2 cellular contexts compared by ENCODE assay signal in the genomic region with DNA sequence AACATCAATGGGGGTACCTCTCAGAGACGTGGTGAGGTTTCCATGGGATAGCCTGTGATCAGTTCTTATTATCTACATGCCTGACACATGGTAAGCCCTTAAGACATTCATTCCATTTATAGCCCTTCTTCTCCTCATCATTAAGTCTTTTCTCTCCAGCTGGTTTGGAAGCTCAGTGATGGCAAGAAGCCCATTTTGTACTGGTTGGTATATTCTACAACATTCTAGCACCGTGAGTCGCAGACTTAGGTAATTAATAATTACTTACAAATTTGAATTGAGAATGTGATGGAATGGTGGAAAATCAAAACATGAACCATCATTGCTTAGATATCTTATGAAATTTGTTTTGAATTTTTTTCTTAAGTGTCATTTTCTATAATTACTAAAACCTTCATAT.
TF ChIP-seq lines count a peak whose summit lies in the region.

No MANE protein-coding gene starts in this region.

TF ChIP-seq in A549, 52 proteins besides CTCF, POLR2A, EP300 and RAD21:
- TF ChIP-seq SMC3 (IDR thresholded peaks at IDR 0.05) = no peak
- TF ChIP-seq FOSB (CRISPR knock-in tag; IDR thresholded peaks at IDR 0.05) = no peak
- TF ChIP-seq ZC3H11A (IDR thresholded peaks at IDR 0.05) = no peak
- no peak for TF ChIP-seq RNF2 (IDR thresholded peaks at IDR 0.05; ENCODE audit: borderline replicate concordance, low read depth)
- TF ChIP-seq NR3C1 (IDR thresholded peaks at IDR 0.05) = no peak
- TF ChIP-seq PHF8 (IDR thresholded peaks at IDR 0.05; ENCODE audit: borderline replicate concordance, low read depth) = no peak
- no peak for TF ChIP-seq MAZ (IDR thresholded peaks at IDR 0.05; ENCODE audit: borderline replicate concordance, low read depth, low read length)
- no peak for TF ChIP-seq KDM1A (IDR thresholded peaks at IDR 0.05; ENCODE audit: low read depth)
- TF ChIP-seq FOSL2 (IDR thresholded peaks at IDR 0.05) = no peak
- no peak for TF ChIP-seq FOSL2 (CRISPR knock-in tag; IDR thresholded peaks at IDR 0.05)
- TF ChIP-seq JUN (IDR thresholded peaks at IDR 0.05) = no peak
- TF ChIP-seq, protein P1, sequence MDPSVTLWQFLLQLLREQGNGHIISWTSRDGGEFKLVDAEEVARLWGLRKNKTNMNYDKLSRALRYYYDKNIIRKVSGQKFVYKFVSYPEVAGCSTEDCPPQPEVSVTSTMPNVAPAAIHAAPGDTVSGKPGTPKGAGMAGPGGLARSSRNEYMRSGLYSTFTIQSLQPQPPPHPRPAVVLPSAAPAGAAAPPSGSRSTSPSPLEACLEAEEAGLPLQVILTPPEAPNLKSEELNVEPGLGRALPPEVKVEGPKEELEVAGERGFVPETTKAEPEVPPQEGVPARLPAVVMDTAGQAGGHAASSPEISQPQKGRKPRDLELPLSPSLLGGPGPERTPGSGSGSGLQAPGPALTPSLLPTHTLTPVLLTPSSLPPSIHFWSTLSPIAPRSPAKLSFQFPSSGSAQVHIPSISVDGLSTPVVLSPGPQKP (IDR thresholded peaks at IDR 0.05; ENCODE audit: low read depth, low read length) = no peak
- TF ChIP-seq RFX5 (IDR thresholded peaks at IDR 0.05) = no peak
- no peak for TF ChIP-seq TFCP2L1 (CRISPR knock-in tag; IDR thresholded peaks at IDR 0.05)
- TF ChIP-seq CBX8 (IDR thresholded peaks at IDR 0.05) = no peak
- TF ChIP-seq ZSCAN20 (CRISPR knock-in tag; IDR thresholded peaks at IDR 0.05) = no peak
- no peak for TF ChIP-seq EHMT2 (IDR thresholded peaks at IDR 0.05; ENCODE audit: low read depth)
- TF ChIP-seq MAFK (IDR thresholded peaks at IDR 0.05; ENCODE audit: partially characterized antibody) = no peak
- no peak for TF ChIP-seq JUNB (IDR thresholded peaks at IDR 0.05)
- TF ChIP-seq, protein P2, sequence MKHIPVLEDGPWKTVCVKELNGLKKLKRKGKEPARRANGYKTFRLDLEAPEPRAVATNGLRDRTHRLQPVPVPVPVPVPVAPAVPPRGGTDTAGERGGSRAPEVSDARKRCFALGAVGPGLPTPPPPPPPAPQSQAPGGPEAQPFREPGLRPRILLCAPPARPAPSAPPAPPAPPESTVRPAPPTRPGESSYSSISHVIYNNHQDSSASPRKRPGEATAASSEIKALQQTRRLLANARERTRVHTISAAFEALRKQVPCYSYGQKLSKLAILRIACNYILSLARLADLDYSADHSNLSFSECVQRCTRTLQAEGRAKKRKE (CRISPR knock-in tag; IDR thresholded peaks at IDR 0.05; ENCODE audit: low read depth) = no peak
- TF ChIP-seq EHF (CRISPR knock-in tag; IDR thresholded peaks at IDR 0.05) = no peak

TF ChIP-seq in IMR-90, 13 proteins besides CTCF, POLR2A, EP300 and RAD21:
- TF ChIP-seq MAZ (IDR thresholded peaks at IDR 0.05; ENCODE audit: borderline replicate concordance, low read depth, low read length) = no peak
- no peak for TF ChIP-seq RFX5 (IDR thresholded peaks at IDR 0.05; ENCODE audit: low read depth, low read length)
- TF ChIP-seq MAFK (IDR thresholded peaks at IDR 0.05; ENCODE audit: low read depth, low read length) = no peak
- no peak for TF ChIP-seq CHD1 (IDR thresholded peaks at IDR 0.05; ENCODE audit: low read depth, low read length)
- no peak for TF ChIP-seq SMC3 (IDR thresholded peaks at IDR 0.05; ENCODE audit: low read depth, low read length)
- no peak for TF ChIP-seq MXI1 (IDR thresholded peaks at IDR 0.05; ENCODE audit: borderline replicate concordance, low read depth, low read length)
- no peak for TF ChIP-seq RCOR1 (IDR thresholded peaks at IDR 0.05; ENCODE audit: insufficient replicate concordance, low read length)
- TF ChIP-seq, protein P3, sequence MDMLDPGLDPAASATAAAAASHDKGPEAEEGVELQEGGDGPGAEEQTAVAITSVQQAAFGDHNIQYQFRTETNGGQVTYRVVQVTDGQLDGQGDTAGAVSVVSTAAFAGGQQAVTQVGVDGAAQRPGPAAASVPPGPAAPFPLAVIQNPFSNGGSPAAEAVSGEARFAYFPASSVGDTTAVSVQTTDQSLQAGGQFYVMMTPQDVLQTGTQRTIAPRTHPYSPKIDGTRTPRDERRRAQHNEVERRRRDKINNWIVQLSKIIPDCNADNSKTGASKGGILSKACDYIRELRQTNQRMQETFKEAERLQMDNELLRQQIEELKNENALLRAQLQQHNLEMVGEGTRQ (IDR thresholded peaks at IDR 0.05; ENCODE audit: low read depth, low read length) = no peak
- TF ChIP-seq CEBPB (IDR thresholded peaks at IDR 0.05; ENCODE audit: low read depth, low read length) = no peak
